ENCODE assay signal across 9 cellular contexts in the genomic region with DNA sequence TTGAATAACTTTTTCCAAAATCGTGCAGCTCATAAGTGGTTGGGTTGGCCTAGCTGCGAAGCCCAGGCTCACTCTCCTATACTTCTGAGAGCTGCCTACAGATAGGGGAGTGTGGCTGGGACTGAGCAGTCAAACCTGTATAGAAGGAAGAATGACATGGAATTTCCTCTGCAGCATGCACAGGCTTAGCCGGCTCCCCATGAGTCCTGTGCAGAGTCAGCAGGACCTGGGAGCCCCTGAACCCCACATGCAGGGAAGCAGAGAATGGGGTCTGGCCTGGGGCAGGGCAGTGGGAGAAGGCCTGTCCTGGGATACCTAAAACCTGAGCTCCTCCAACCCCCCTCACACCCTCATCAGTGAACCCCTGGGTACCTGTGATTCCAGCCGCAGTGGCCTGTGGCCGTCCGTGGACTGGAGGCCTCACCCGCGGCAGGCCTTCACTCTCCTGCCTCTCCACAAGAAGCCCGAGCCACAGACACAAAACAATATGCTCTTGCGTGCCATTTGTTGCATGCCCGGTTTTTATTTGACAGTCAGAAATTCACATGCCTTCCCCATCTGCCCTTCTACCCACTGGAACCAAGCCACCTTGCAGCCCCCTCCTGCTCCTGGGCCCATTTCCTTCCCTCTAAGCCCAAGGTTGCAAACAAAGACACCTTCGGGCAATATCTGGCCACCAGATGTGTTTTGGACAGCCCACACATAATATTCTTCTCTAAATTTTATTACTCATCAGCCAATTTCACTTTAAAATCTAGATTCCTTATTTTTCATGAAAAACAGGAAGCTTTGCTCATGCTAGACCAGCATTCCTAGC. TPM values are rescaled to one million over a fixed set of nuclear protein-coding genes. Genes with fewer than 3 reads are reported as not detected.
DNase-seq lines count a peak whose midpoint lies in the region; ATAC-seq and TF ChIP-seq lines count a peak whose summit lies in the region.
"Had no signal": no experiment of that assay in that cellular context is flagged by ENCODE, and none has a peak within 500 bp of the region (broad histone marks: within the 10 kb centered on the region; RNA-seq: fewer than 3 reads in every experiment).

No MANE protein-coding gene starts in this region.

- peaks cover 25 to 56% (median 32%) of the 10 kb centered on the region in 3 donors for H3K4me1 ChIP-seq in skeletal muscle tissue (ENCODE audit: control insufficient read depth in 3 of 3, insufficient read depth in 3 of 3, low read length in 3 of 3)
- no peaks in the 10 kb centered on the region for H3K4me1 ChIP-seq in osteoblast (ENCODE audit: insufficient read depth, low read length)
- H3K4me1 ChIP-seq: parathyroid adenoma had no signal

- H3K36me3 Mint-ChIP-seq in effector memory CD8-positive, alpha-beta T cell (ENCODE audit: insufficient read depth): peaks cover 15% of the 10 kb centered on the region

- H3K27ac ChIP-seq in skeletal muscle tissue (ENCODE audit: low read depth, low read length): peak overlapping the region; percentile 72
- no peak overlapping the region for H3K27ac ChIP-seq in osteoblast (ENCODE audit: low read depth, low read length)
- H3K27ac ChIP-seq: parathyroid adenoma had no signal

- H3K9ac ChIP-seq in skeletal muscle tissue (ENCODE audit: low read depth in 1 of 3, low read length in 3 of 3): peak overlapping the region in 1 of 3 donors; percentile 11
- H3K9ac ChIP-seq: parathyroid adenoma had no signal

- H3K4me3 Mint-ChIP-seq in effector memory CD8-positive, alpha-beta T cell: peak overlapping the region in 1 of 2 donors; percentile 75

- H2AFZ ChIP-seq in osteoblast (ENCODE audit: low read length): no peak overlapping the region
- H2AFZ ChIP-seq: parathyroid adenoma had no signal

- peak; percentile 70 for DNase-seq in EH (ENCODE audit: low read depth)
- DNase-seq in RPMI7951 (ENCODE audit: low read depth): peak; percentile 77
- no peak for DNase-seq in effector memory CD8-positive, alpha-beta T cell
- no peak for DNase-seq in osteoblast (ENCODE audit: insufficient read length, low spot score, missing footprints)
- DNase-seq in SW 1271 (lab: John Stamatoyannopoulos, UW): no peak
- DNase-seq in NCI-H1105 (lab: John Stamatoyannopoulos, UW): no peak
- DNase-seq: SHP77 treated with DMSO at 0.1 percent for 48 hours had no signal

- no peaks in the 10 kb centered on the region for H3K9me3 Mint-ChIP-seq in effector memory CD8-positive, alpha-beta T cell

- peaks cover 0 to 2% (median 1%) of the 10 kb centered on the region in 3 donors for H3K36me3 ChIP-seq in skeletal muscle tissue (ENCODE audit: control insufficient read depth in 3 of 3, insufficient read depth in 3 of 3, low read length in 3 of 3)
- H3K36me3 ChIP-seq in osteoblast (ENCODE audit: insufficient read depth, low read length): no peaks in the 10 kb centered on the region

- H3K27me3 Mint-ChIP-seq in effector memory CD8-positive, alpha-beta T cell: no peaks in the 10 kb centered on the region

- TF ChIP-seq CTCF in osteoblast (IDR thresholded peaks at IDR 0.05; ENCODE audit: extremely low read depth, low read depth, low read length): no peak

- H3K9me3 ChIP-seq in skeletal muscle tissue (ENCODE audit: control insufficient read depth in 3 of 3, low read length in 3 of 3) (peaks cover 0 to under 1% (median 0%) of the 10 kb centered on the region in 3 donors), osteoblast (ENCODE audit: low read depth, low read length) (peaks cover 1% of the 10 kb centered on the region)

- H3K27me3 ChIP-seq in skeletal muscle tissue (ENCODE audit: control insufficient read depth in 3 of 3, insufficient read depth in 3 of 3, low read length in 3 of 3) (no peaks in the 10 kb centered on the region), osteoblast (ENCODE audit: insufficient read depth, low read length) (peaks cover 5% of the 10 kb centered on the region)

- H3K4me3 ChIP-seq in skeletal muscle tissue (ENCODE audit: low read length in 3 of 3) (no peak overlapping the region), osteoblast (ENCODE audit: insufficient read depth, low read length) (no peak overlapping the region)

- peaks cover 90 to 92% of the 10 kb centered on the region in 2 donors for H3K4me1 Mint-ChIP-seq in effector memory CD8-positive, alpha-beta T cell (ENCODE audit: low read depth in 2 of 2)

- H3K79me2 ChIP-seq in osteoblast (ENCODE audit: insufficient read depth, low read length): no peaks in the 10 kb centered on the region
- H3K79me2 ChIP-seq: parathyroid adenoma had no signal

- H4K20me1 ChIP-seq in osteoblast (ENCODE audit: insufficient read depth, low read length): no peaks in the 10 kb centered on the region

- no peak for ATAC-seq in effector memory CD8-positive, alpha-beta T cell (replicated peaks)

- H3K4me2 ChIP-seq in osteoblast (ENCODE audit: insufficient read depth, low read length): no peak overlapping the region

- H3K27ac Mint-ChIP-seq in effector memory CD8-positive, alpha-beta T cell: peak overlapping the region; percentile 89 to 94

RNA-seq across cellular contexts. Expression of a gene that starts 18.0 kb away (rescaled TPM):
- total RNA-seq in RPMI7951 (2014; rRNA removed; shearing (Covaris generic)): 0.10 and 0.12 TPM in 2 replicates
- total RNA-seq in skeletal muscle tissue (not detected), osteoblast (under 0.01 TPM in 1 of 2 replicates, not detected in the other)

RNA-seq across cellular contexts. Expression of a gene that starts 35.8 kb away (rescaled TPM):
- 1.6 and 1.7 TPM in 2 replicates for total RNA-seq in RPMI7951 (2014; rRNA removed; shearing (Covaris generic))
- total RNA-seq in skeletal muscle tissue (13.6 TPM), osteoblast (69.5 and 75.3 TPM in 2 replicates)

Comparison
In these comparisons a context has a peak if more than half of its experiments do, and no peak if none do; other contexts are left out.
1. DNase-seq: peak in EH (single experiment) and RPMI7951 (single experiment); none in effector memory CD8-positive, alpha-beta T cell (0 of 3), osteoblast (single experiment), SW 1271 (0 of 2) and NCI-H1105 (single experiment).